ENCODE assay signal across 1 cellular context in the genomic region with DNA sequence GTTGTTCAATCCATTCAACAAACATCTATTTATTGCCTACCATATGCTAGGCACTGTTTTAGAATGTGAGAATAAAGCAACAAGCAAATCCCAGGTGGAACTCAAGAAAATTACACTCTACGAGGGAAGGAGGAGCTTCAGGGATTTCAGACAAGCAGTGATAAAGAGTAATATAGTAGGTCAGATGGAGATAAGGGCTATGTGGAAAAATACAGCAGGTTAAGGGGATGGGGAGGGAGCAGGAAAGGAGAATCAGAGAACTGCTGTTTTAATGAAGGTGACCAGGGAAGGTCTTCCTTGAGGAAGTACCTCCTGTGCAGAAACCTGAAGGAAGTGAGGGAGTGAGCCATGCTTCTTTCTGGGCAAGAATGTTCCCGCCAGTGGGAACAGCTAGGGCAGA.
TF ChIP-seq lines count a peak whose summit lies in the region.

No MANE protein-coding gene starts in this region.

TF ChIP-seq in GM23338, 12 proteins besides CTCF, POLR2A, EP300 and RAD21 (continued from another document):
- no peak for TF ChIP-seq ZNF462 (CRISPR knock-in tag; IDR thresholded peaks at IDR 0.05)
